Comparison of ENCODE assay signal across 7 cellular contexts in the genomic region with DNA sequence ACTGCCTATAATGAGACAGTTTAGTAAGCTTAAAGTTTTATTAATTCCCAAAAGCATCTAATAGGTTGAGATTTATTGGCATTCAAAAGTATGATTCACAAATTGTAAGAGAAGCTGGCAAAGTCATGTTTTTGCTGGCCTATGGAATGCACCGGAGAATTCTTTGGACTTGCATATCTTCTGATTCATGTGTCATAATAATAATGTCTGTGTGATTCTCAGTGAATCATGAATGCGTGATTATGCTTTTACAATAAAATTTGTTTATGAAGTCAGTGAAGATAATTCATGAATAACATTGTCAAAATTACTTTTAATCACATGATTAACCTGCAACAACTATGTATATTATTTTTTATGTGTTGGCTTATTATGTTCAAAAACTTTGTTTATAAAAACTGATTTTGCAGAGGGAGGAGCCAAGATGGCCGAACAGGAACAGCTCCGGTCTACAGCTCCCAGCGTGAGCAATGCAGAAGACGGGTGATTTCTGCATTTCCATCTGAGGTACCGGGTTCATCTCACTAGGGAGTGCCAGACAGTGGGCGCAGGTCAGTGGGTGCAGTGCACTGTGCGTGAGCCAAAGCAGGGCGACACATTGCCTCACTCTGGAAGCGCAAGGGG.
A peak's percentile ranks its signal among the peaks of the same experiment; 100 is the strongest.
DNase-seq lines count a peak whose midpoint lies in the region; ATAC-seq, FAIRE-seq and TF ChIP-seq lines count a peak whose summit lies in the region.
"Not testable (repeated sequence)": the region's sequence is repeated elsewhere in the genome, so short reads cannot be mapped to it uniquely, and the experiment has no call there.

No MANE protein-coding gene starts in this region.

- not testable (repeated sequence) for H3K4me1 Mint-ChIP-seq in osteocyte (ENCODE audit: unreplicated experiment)

- H3K4me2 ChIP-seq in endothelial cell of umbilical vein (ENCODE audit: insufficient read depth, low read length) = not testable (repeated sequence)

- not testable (repeated sequence) for H3K9me3 ChIP-seq in Panc1 (ENCODE audit: control insufficient read depth, insufficient read depth, low read depth, low read length); endothelial cell of umbilical vein (replicated peaks; ENCODE audit: control insufficient read depth, insufficient read depth, low read length)

- not testable (repeated sequence) for H3K27me3 Mint-ChIP-seq in osteocyte (ENCODE audit: unreplicated experiment)

- peak overlapping the region; percentile 31 for H3K27ac Mint-ChIP-seq in osteocyte (ENCODE audit: unreplicated experiment)

- H3K9me3 Mint-ChIP-seq in osteocyte (ENCODE audit: unreplicated experiment) = peaks cover 11% of the 10 kb centered on the region

- DNase-seq in EH (ENCODE audit: low read depth) (peak; percentile 64), HS-27A (ENCODE audit: low read depth) (peak; percentile 62), Panc1 (ENCODE audit: low read depth, low spot score) (peak; percentile 7), astrocyte of the cerebellum (ENCODE audit: low read depth) (peak; percentile 27), endothelial cell of umbilical vein (ENCODE audit: low read depth, low spot score) (peak; percentile 43), foreskin keratinocyte (peak; percentile 75 to 90)
- not testable (repeated sequence) for DNase-seq in osteocyte (ENCODE audit: extremely low spot score, unreplicated experiment)

- not testable (repeated sequence) for H3K27ac ChIP-seq in Panc1 (ENCODE audit: low read length); endothelial cell of umbilical vein (ENCODE audit: insufficient read depth, low read depth, low read length)
- peak overlapping the region; percentile 20 for H3K27ac ChIP-seq in foreskin keratinocyte

- H3K4me3 ChIP-seq in Panc1 (ENCODE audit: low read depth in 2 of 2, low read length in 2 of 2); astrocyte of the cerebellum (ENCODE audit: low read depth, low read length); endothelial cell of umbilical vein (replicated peaks in 1 of 3; ENCODE audit: insufficient read depth in 1 of 3, low read depth in 1 of 3, low read length in 3 of 3): not testable (repeated sequence)

- H3K27me3 ChIP-seq in Panc1 (ENCODE audit: control insufficient read depth, insufficient read depth, low read length); endothelial cell of umbilical vein (ENCODE audit: control insufficient read depth in 2 of 2, insufficient read depth in 2 of 2, low read length in 2 of 2); foreskin keratinocyte: not testable (repeated sequence)

- intact Hi-C loops in Panc1 (cut with micrococcal nuclease; ENCODE audit: unreplicated experiment); endothelial cell of umbilical vein (cut with micrococcal nuclease): not testable (repeated sequence)

- in situ Hi-C loops in Panc1 (cut with HindIII; ENCODE audit: low pct_unique_long_range_greater_than_20kb, low sequenced_read_pairs); astrocyte of the cerebellum (cut with HindIII; ENCODE audit: low sequenced_read_pairs): not testable (repeated sequence)

- not testable (repeated sequence) for TF ChIP-seq CTCF in Panc1 (IDR thresholded peaks at IDR 0.05); astrocyte of the cerebellum (IDR thresholded peaks at IDR 0.05; ENCODE audit: low read depth, low read length, missing control alignments); endothelial cell of umbilical vein (IDR thresholded peaks at IDR 0.05; ENCODE audit: extremely low read depth in 1 of 2, insufficient read depth in 1 of 2, low read depth in 1 of 2, low read length in 2 of 2); foreskin keratinocyte (conservative IDR thresholded peaks at IDR 0.05); osteocyte (IDR thresholded peaks at IDR 0.05)

- not testable (repeated sequence) for H3K9ac ChIP-seq in endothelial cell of umbilical vein (replicated peaks; ENCODE audit: extremely low read depth, insufficient read depth, low read length)

- H3K9me1 ChIP-seq in endothelial cell of umbilical vein (replicated peaks; ENCODE audit: control insufficient read depth, extremely low read depth, insufficient read depth, low read length) = not testable (repeated sequence)

- not testable (repeated sequence) for H3K79me2 ChIP-seq in endothelial cell of umbilical vein (ENCODE audit: control insufficient read depth, insufficient read depth, low read length)

- not testable (repeated sequence) for BruUV-seq in Panc1 (replicated peaks; lab: Mats Ljungman, UMichigan); endothelial cell of umbilical vein (replicated peaks; lab: Mats Ljungman, UMichigan)

- not testable (repeated sequence) for H2AFZ ChIP-seq in endothelial cell of umbilical vein (ENCODE audit: low read depth, low read length)

- H3K36me3 ChIP-seq in Panc1 (ENCODE audit: control insufficient read depth, insufficient read depth, low read length); endothelial cell of umbilical vein (ENCODE audit: control insufficient read depth in 2 of 2, extremely low read depth in 1 of 2, insufficient read depth in 2 of 2, low read length in 2 of 2): not testable (repeated sequence)

- not testable (repeated sequence) for ATAC-seq in Panc1
- peak; percentile 100 for ATAC-seq in foreskin keratinocyte

- H3K36me3 Mint-ChIP-seq in osteocyte (ENCODE audit: unreplicated experiment) = not testable (repeated sequence)

- not testable (repeated sequence) for TF ChIP-seq POLR2A in endothelial cell of umbilical vein (IDR thresholded peaks at IDR 0.05; ENCODE audit: low read depth, low read length)

- FAIRE-seq in endothelial cell of umbilical vein (lab: Jason Lieb, UNC) = not testable (repeated sequence)

- CTCF ChIA-PET in Panc1 (lab: Charles Lee); endothelial cell of umbilical vein (lab: Charles Lee): not testable (repeated sequence)

- H3K4me1 ChIP-seq in Panc1 (ENCODE audit: control insufficient read depth, insufficient read depth, low read length); endothelial cell of umbilical vein (ENCODE audit: control insufficient read depth, extremely low read depth, insufficient read depth, low read length); foreskin keratinocyte: not testable (repeated sequence)

- POLR2A ChIA-PET in Panc1 (lab: Charles Lee); endothelial cell of umbilical vein (lab: Charles Lee): not testable (repeated sequence)

- dilution Hi-C loops in endothelial cell of umbilical vein (cut with MboI; ENCODE audit: extremely low pct_ligation_motif_present, low sequenced_read_pairs) = not testable (repeated sequence)

- H3K4me3 Mint-ChIP-seq in osteocyte (ENCODE audit: unreplicated experiment) = not testable (repeated sequence)

- not testable (repeated sequence) for H4K20me1 ChIP-seq in endothelial cell of umbilical vein (replicated peaks; ENCODE audit: control insufficient read depth, extremely low read depth, insufficient read depth, low read length)

TF ChIP-seq in endothelial cell of umbilical vein, 7 proteins besides CTCF, POLR2A, EP300 and RAD21:
- TF ChIP-seq JUN (IDR thresholded peaks at IDR 0.05; ENCODE audit: borderline replicate concordance, insufficient read depth, insufficient read length, low read depth) (peak; percentile 12), FOS (IDR thresholded peaks at IDR 0.05; ENCODE audit: borderline replicate concordance, insufficient read depth, low read length) (peak; percentile 48)
